In genomic region chr16:64089697-64090096, GRCh38 we compare ENCODE assay signal across 11 cellular contexts.
A peak's percentile ranks its signal among the peaks of the same experiment; 100 is the strongest.
DNase-seq lines count a peak whose midpoint lies in the region; ATAC-seq and TF ChIP-seq lines count a peak whose summit lies in the region.
"Had no signal": no experiment of that assay in that cellular context is flagged by ENCODE, and none has a peak within 500 bp of the region (broad histone marks: within the 10 kb centered on the region; RNA-seq: fewer than 3 reads in every experiment).

No MANE protein-coding gene starts in this region.

- H3K9me3 ChIP-seq in tibial artery: no peaks in the 10 kb centered on the region
- H3K9me3 ChIP-seq: neutrophil had no signal

- ATAC-seq in left ventricle myocardium superior (peak; percentile 45), HG02623 (IDR thresholded peaks at IDR 0.05; ENCODE audit: unreplicated experiment) (no peak), GM21717 (IDR thresholded peaks at IDR 0.05; ENCODE audit: unreplicated experiment) (no peak)

- intact Hi-C loops in left ventricle myocardium superior (cut with micrococcal nuclease) (no loop called here), tibial artery (cut with DNase I; ENCODE audit: low total_unique reads) (no loop called here)

- DNase-seq in NCI-H510A treated with DMSO at 0.1 percent for 48 hours (lab: John Stamatoyannopoulos, UW) (peak; percentile 3), NCI-H510A (lab: John Stamatoyannopoulos, UW) (no peak), SHP77 (lab: John Stamatoyannopoulos, UW) (peak; percentile 4 to 29), left ventricle myocardium superior (no peak), tibial artery (no peak), occipital lobe (lab: John Stamatoyannopoulos, UW) (no peak)
- DNase-seq: CD4-positive, alpha-beta memory T cell had no signal

- no peak overlapping the region for H3K27ac ChIP-seq in tibial artery
- H3K27ac ChIP-seq: HL-60, neutrophil had no signal

- no peaks in the 10 kb centered on the region for H3K27me3 ChIP-seq in tibial artery
- H3K27me3 ChIP-seq: neutrophil had no signal

- H3K4me1 ChIP-seq in tibial artery: no peaks in the 10 kb centered on the region

- TF ChIP-seq CTCF in tibial artery (IDR thresholded peaks at IDR 0.05): peak; percentile 30 to 31

- no peak overlapping the region for H3K4me3 ChIP-seq in tibial artery

- H3K36me3 ChIP-seq in tibial artery: no peaks in the 10 kb centered on the region
- H3K36me3 ChIP-seq: neutrophil had no signal

Comparison
In these comparisons a context has a peak if more than half of its experiments do, and no peak if none do; other contexts are left out.
1. DNase-seq: peak in NCI-H510A treated with DMSO at 0.1 percent for 48 hours (single experiment) and SHP77 (2 of 2); none in NCI-H510A (single experiment), left ventricle myocardium superior (single experiment), tibial artery (0 of 2) and occipital lobe (single experiment).